1 cellular context compared by ENCODE assay signal in genomic region chr12:120855823-120856589, GRCh38.
TF ChIP-seq lines count a peak whose summit lies in the region.

No MANE protein-coding gene starts in this region.

TF ChIP-seq in IMR-90, 13 proteins besides CTCF, POLR2A, EP300 and RAD21:
- no peak for TF ChIP-seq USF2 (IDR thresholded peaks at IDR 0.05; ENCODE audit: low read depth, low read length)
- peak; percentile 70 for TF ChIP-seq CEBPB (IDR thresholded peaks at IDR 0.05; ENCODE audit: low read depth, low read length)
TF ChIP-seq in IMR-90: peak in this region for 1.
